Comparison of ENCODE assay signal across 19 cellular contexts in the genomic region with DNA sequence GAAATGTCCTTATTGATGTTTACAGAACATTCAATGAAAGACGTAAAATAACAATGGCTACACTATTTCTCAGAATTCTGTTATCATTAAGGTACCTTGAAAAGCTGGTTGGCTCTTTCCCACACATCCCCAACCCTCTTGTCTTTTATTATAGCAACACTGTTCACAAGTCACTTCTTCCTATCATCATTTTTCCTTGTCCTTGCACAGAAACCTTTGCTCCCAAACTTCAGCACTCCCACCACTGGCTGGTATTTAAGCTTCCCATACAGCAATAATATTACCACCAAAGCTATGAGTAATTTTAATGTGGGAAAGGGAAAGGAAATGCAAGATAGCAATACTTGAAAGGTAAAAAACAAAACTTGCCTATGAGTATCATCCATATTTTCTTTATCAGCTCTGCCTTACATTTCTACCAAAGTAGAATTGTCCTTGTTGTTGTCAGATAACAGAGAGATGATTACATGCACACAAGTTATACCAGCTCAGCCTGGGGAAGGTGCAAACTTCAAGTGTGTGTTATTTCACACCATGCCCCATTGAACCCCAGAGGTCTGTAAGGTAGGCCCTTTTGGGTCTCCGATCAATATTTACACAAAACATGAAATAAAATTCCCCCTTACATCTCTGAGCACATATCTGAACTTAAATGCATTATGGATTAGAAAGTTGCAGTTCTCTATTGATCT. TPM values are rescaled to one million over a fixed set of nuclear protein-coding genes. Genes with fewer than 3 reads are reported as not detected.
A peak's percentile ranks its signal among the peaks of the same experiment; 100 is the strongest.
DNase-seq lines count a peak whose midpoint lies in the region; ATAC-seq, FAIRE-seq and TF ChIP-seq lines count a peak whose summit lies in the region.
"Had no signal": no experiment of that assay in that cellular context is flagged by ENCODE, and none has a peak within 500 bp of the region (broad histone marks: within the 10 kb centered on the region; RNA-seq: fewer than 3 reads in every experiment).

No MANE protein-coding gene starts in this region.

- TF ChIP-seq POLR2A in endothelial cell of umbilical vein (IDR thresholded peaks at IDR 0.05; ENCODE audit: low read depth, low read length): no peak

- no peak for ATAC-seq in CD4-positive, CD25-positive, alpha-beta regulatory T cell (ENCODE audit: low read depth in 2 of 2)
- ATAC-seq in pancreas: peak in 3 of 4 donors; percentile 13 to 28 (median 15)
- ATAC-seq in activated T-cell treated with anti-CD3 and anti-CD28 coated beads, Interleukin-2, amount 50 U/mL, for 4 hours: no peak
- ATAC-seq: activated CD4-positive, alpha-beta T cell treated with anti-CD3 and anti-CD28 coated beads for 36 hours; left ventricle myocardium superior had no signal

- no peak overlapping the region for H3K4me3 ChIP-seq in CD4-positive, CD25-positive, alpha-beta regulatory T cell (ENCODE audit: low read depth, low read length)
- H3K4me3 ChIP-seq in endothelial cell of umbilical vein (replicated peaks in 1 of 3; ENCODE audit: insufficient read depth in 1 of 3, low read depth in 1 of 3, low read length in 3 of 3): no peak overlapping the region
- no peak overlapping the region for H3K4me3 ChIP-seq in pancreas

- CTCF ChIA-PET in endothelial cell of umbilical vein (lab: Charles Lee): interaction anchor here (0.7 to 1.3 kb wide), 3 partner anchors 13 to 40 kb away, joined by 3 to 4 read pairs (median 3); a partner anchor contains a TSS

- no TSS peak for BruUV-seq in endothelial cell of umbilical vein (replicated peaks; lab: Mats Ljungman, UMichigan)

- H3K27ac ChIP-seq in CD4-positive, CD25-positive, alpha-beta regulatory T cell (ENCODE audit: insufficient read depth, low read length, poor library complexity, severe bottlenecking): no peak overlapping the region
- peak overlapping the region; percentile 75 for H3K27ac ChIP-seq in endothelial cell of umbilical vein (ENCODE audit: insufficient read depth, low read depth, low read length)
- peak overlapping the region in 1 of 4 donors; percentile 8 for H3K27ac ChIP-seq in pancreas

- H4K20me1 ChIP-seq in endothelial cell of umbilical vein (replicated peaks; ENCODE audit: control insufficient read depth, extremely low read depth, insufficient read depth, low read length): no peaks in the 10 kb centered on the region

- no peak overlapping the region for H2AFZ ChIP-seq in endothelial cell of umbilical vein (ENCODE audit: low read depth, low read length)

- no peaks in the 10 kb centered on the region for H3K36me3 ChIP-seq in CD4-positive, CD25-positive, alpha-beta regulatory T cell (ENCODE audit: control insufficient read depth, insufficient read depth, low read length)
- H3K36me3 ChIP-seq in endothelial cell of umbilical vein (ENCODE audit: control insufficient read depth in 2 of 2, extremely low read depth in 1 of 2, insufficient read depth in 2 of 2, low read length in 2 of 2) (peaks cover 0 to 3% of the 10 kb centered on the region in 2 experiments), pancreas (no peaks in the 10 kb centered on the region)

- intact Hi-C loops in endothelial cell of umbilical vein (cut with micrococcal nuclease): no loop called here
- intact Hi-C loops in pancreas (cut with DNase I): no loop called here

- H3K9me3 ChIP-seq in CD4-positive, CD25-positive, alpha-beta regulatory T cell (ENCODE audit: control insufficient read depth in 2 of 2, low read length in 2 of 2): no peaks in the 10 kb centered on the region
- H3K9me3 ChIP-seq in endothelial cell of umbilical vein (replicated peaks; ENCODE audit: control insufficient read depth, insufficient read depth, low read length) (no peaks in the 10 kb centered on the region), pancreas (no peaks in the 10 kb centered on the region)

- no peak overlapping the region for H3K4me3 Mint-ChIP-seq in CD4-positive, CD25-positive, alpha-beta regulatory T cell
- no peak overlapping the region for H3K4me3 Mint-ChIP-seq in activated T-cell treated with anti-CD3 and anti-CD28 coated beads, Interleukin-2, amount 50 U/mL, for 4 hours
- H3K4me3 Mint-ChIP-seq: activated CD4-positive, alpha-beta T cell treated with anti-CD3 and anti-CD28 coated beads for 36 hours; stimulated activated naive CD8-positive, alpha-beta T cell treated with anti-CD3 and anti-CD28 coated beads, Interleukin-15, Interleukin-2, amounts not matched to agents 100 ng/mL and 50 ng/mL, for 24 hours; T-helper 1 cell treated with Interleukin-12 subunit alpha and Interleukin-12 subunit beta and Interleukin-4 antibody, amounts not matched to agents 30 μg/mL and 1 μg/mL, for 36 hours had no signal

- FAIRE-seq in endothelial cell of umbilical vein (lab: Jason Lieb, UNC) (peak; percentile 15), pancreas (lab: Jason Lieb, UNC) (no peak)
- FAIRE-seq: bronchial epithelial cell, GM12892, H54 had no signal

- H3K4me1 Mint-ChIP-seq in CD4-positive, CD25-positive, alpha-beta regulatory T cell: peaks cover 8 to 29% (median 21%) of the 10 kb centered on the region in 4 donors
- peaks cover 23% of the 10 kb centered on the region for H3K4me1 Mint-ChIP-seq in activated T-cell treated with anti-CD3 and anti-CD28 coated beads, Interleukin-2, amount 50 U/mL, for 4 hours (ENCODE audit: low read depth)

- no peak for DNase-seq in CD4-positive, CD25-positive, alpha-beta regulatory T cell
- DNase-seq in OCI-M1 (lab: John Stamatoyannopoulos, UW): peak; percentile 81
- peak; percentile 58 for DNase-seq in endothelial cell of umbilical vein (ENCODE audit: low read depth, low spot score)
- no peak for DNase-seq in pancreas
- no peak for DNase-seq in T1000 (lab: John Stamatoyannopoulos, UW)
- no peak for DNase-seq in DMS 273 treated with DMSO at 0.1 percent for 48 hours (lab: John Stamatoyannopoulos, UW)
- DNase-seq in activated T-cell treated with anti-CD3 and anti-CD28 coated beads, Interleukin-2, amount 50 U/mL, for 4 hours: no peak
- no peak for DNase-seq in SKM-1 (lab: John Stamatoyannopoulos, UW; ENCODE audit: unreplicated experiment)
- DNase-seq: activated CD4-positive, alpha-beta T cell treated with anti-CD3 and anti-CD28 coated beads for 36 hours; activated naive CD4-positive, alpha-beta T cell treated with anti-CD3 and anti-CD28 coated beads, Interleukin-2, amount 50 U/mL, for 16 hours; GF-D8; left ventricle myocardium superior; NCI-H146; NCI-H2227 treated with DMSO at 0.1 percent for 48 hours had no signal

- H3K4me1 ChIP-seq in CD4-positive, CD25-positive, alpha-beta regulatory T cell (ENCODE audit: control insufficient read depth, insufficient read depth, low read length, poor library complexity, severe bottlenecking): peaks cover 8% of the 10 kb centered on the region
- H3K4me1 ChIP-seq in endothelial cell of umbilical vein (ENCODE audit: control insufficient read depth, extremely low read depth, insufficient read depth, low read length): peaks cover 83% of the 10 kb centered on the region
- peaks cover 45 to 60% (median 59%) of the 10 kb centered on the region in 3 donors for H3K4me1 ChIP-seq in pancreas

- no peaks in the 10 kb centered on the region for H3K27me3 Mint-ChIP-seq in CD4-positive, CD25-positive, alpha-beta regulatory T cell
- H3K27me3 Mint-ChIP-seq in activated T-cell treated with anti-CD3 and anti-CD28 coated beads, Interleukin-2, amount 50 U/mL, for 4 hours (ENCODE audit: low read depth): no peaks in the 10 kb centered on the region
- H3K27me3 Mint-ChIP-seq: activated CD4-positive, alpha-beta T cell treated with anti-CD3 and anti-CD28 coated beads for 36 hours; stimulated activated naive CD8-positive, alpha-beta T cell treated with anti-CD3 and anti-CD28 coated beads, Interleukin-15, Interleukin-2, amounts not matched to agents 100 ng/mL and 50 ng/mL, for 24 hours had no signal

- 42 to 53% methylated on average over 2 of the region's 2 CpGs for WGBS in pancreas, 2 donors

- POLR2A ChIA-PET in endothelial cell of umbilical vein (lab: Charles Lee): no interaction called here

- peak overlapping the region in 2 of 3 donors; percentile 26 to 30 for H3K27ac Mint-ChIP-seq in CD4-positive, CD25-positive, alpha-beta regulatory T cell
- H3K27ac Mint-ChIP-seq: activated CD4-positive, alpha-beta T cell treated with anti-CD3 and anti-CD28 coated beads for 36 hours; stimulated activated naive CD8-positive, alpha-beta T cell treated with anti-CD3 and anti-CD28 coated beads, Interleukin-15, Interleukin-2, amounts not matched to agents 100 ng/mL and 50 ng/mL, for 24 hours; T-helper 1 cell treated with Interleukin-12 subunit alpha and Interleukin-12 subunit beta and Interleukin-4 antibody, amounts not matched to agents 30 μg/mL and 1 μg/mL, for 36 hours had no signal

- no peaks in the 10 kb centered on the region for H3K27me3 ChIP-seq in CD4-positive, CD25-positive, alpha-beta regulatory T cell (ENCODE audit: control insufficient read depth, insufficient read depth, low read length)
- H3K27me3 ChIP-seq in endothelial cell of umbilical vein (ENCODE audit: control insufficient read depth in 2 of 2, insufficient read depth in 2 of 2, low read length in 2 of 2) (no peaks in the 10 kb centered on the region), pancreas (no peaks in the 10 kb centered on the region)

- H3K9me3 Mint-ChIP-seq in CD4-positive, CD25-positive, alpha-beta regulatory T cell: peaks cover 0 to 2% (median 0%) of the 10 kb centered on the region in 7 donors
- H3K9me3 Mint-ChIP-seq in activated T-cell treated with anti-CD3 and anti-CD28 coated beads, Interleukin-2, amount 50 U/mL, for 4 hours: no peaks in the 10 kb centered on the region
- H3K9me3 Mint-ChIP-seq: stimulated activated naive CD8-positive, alpha-beta T cell treated with anti-CD3 and anti-CD28 coated beads, Interleukin-15, Interleukin-2, amounts not matched to agents 100 ng/mL and 50 ng/mL, for 24 hours; T-helper 1 cell treated with Interleukin-12 subunit alpha and Interleukin-12 subunit beta and Interleukin-4 antibody, amounts not matched to agents 30 μg/mL and 1 μg/mL, for 36 hours had no signal

- dilution Hi-C loops in endothelial cell of umbilical vein (cut with MboI; ENCODE audit: extremely low pct_ligation_motif_present, low sequenced_read_pairs): no loop called here

- H3K9me1 ChIP-seq in endothelial cell of umbilical vein (replicated peaks; ENCODE audit: control insufficient read depth, extremely low read depth, insufficient read depth, low read length): no peaks in the 10 kb centered on the region

- H3K36me3 Mint-ChIP-seq in CD4-positive, CD25-positive, alpha-beta regulatory T cell: peaks cover 3% of the 10 kb centered on the region
- H3K36me3 Mint-ChIP-seq in activated T-cell treated with anti-CD3 and anti-CD28 coated beads, Interleukin-2, amount 50 U/mL, for 4 hours (ENCODE audit: insufficient read depth): no peaks in the 10 kb centered on the region

- H3K4me2 ChIP-seq in endothelial cell of umbilical vein (ENCODE audit: insufficient read depth, low read length): peak overlapping the region; percentile 1

- H3K9ac ChIP-seq in endothelial cell of umbilical vein (replicated peaks; ENCODE audit: extremely low read depth, insufficient read depth, low read length): no peak overlapping the region

- TF ChIP-seq CTCF in endothelial cell of umbilical vein (IDR thresholded peaks at IDR 0.05; ENCODE audit: extremely low read depth in 1 of 2, insufficient read depth in 1 of 2, low read depth in 1 of 2, low read length in 2 of 2): no peak
- no peak for TF ChIP-seq CTCF in pancreas (IDR thresholded peaks at IDR 0.05)

- peaks cover 76% of the 10 kb centered on the region for H3K79me2 ChIP-seq in endothelial cell of umbilical vein (ENCODE audit: control insufficient read depth, insufficient read depth, low read length)

RNA-seq across cellular contexts. Expression of a gene that starts 32.2 kb away (rescaled TPM):
- 5.2 TPM for total RNA-seq in CD4-positive, CD25-positive, alpha-beta regulatory T cell
- polyA plus RNA-seq in CD4-positive, CD25-positive, alpha-beta regulatory T cell: 1 to 10 TPM; 2.2 to 5.4 (median 3.7) TPM
- 86.1 and 111 TPM in 2 replicates for total RNA-seq in endothelial cell of umbilical vein
- polyA plus RNA-seq in endothelial cell of umbilical vein: 11.0 and 13.1 TPM in 2 replicates
- polyA plus RNA-seq in endothelial cell of umbilical vein (2011; cell fraction: cytosol; rRNA removed): 21.9 and 22.6 TPM in 2 replicates
- polyA plus RNA-seq in endothelial cell of umbilical vein (2011; cell fraction: nucleus; rRNA removed): 25.0 and 31.9 TPM in 2 replicates
- polyA plus RNA-seq in endothelial cell of umbilical vein (2012): 43.4 and 50.9 TPM in 2 replicates
- 48.2 and 49.1 TPM in 2 replicates for polyA minus RNA-seq in endothelial cell of umbilical vein
- 7.6 TPM for polyA minus RNA-seq in endothelial cell of umbilical vein (2011; cell fraction: cytosol; rRNA and poly(A)+ RNA removed)
- 89.2 and 110 TPM in 2 replicates for polyA minus RNA-seq in endothelial cell of umbilical vein (2011; cell fraction: nucleus; rRNA and poly(A)+ RNA removed)
- 10 to 100 TPM; 22.9 to 41.0 (median 29.6) TPM for total RNA-seq in pancreas
- polyA plus RNA-seq in pancreas: 10 to 100 TPM in 1 of 2 donors, 1 to 10 TPM in 1; 8.2 to 11.6 TPM
- 1 to 10 TPM; 2.1 to 2.5 (median 2.3) TPM for total RNA-seq in activated T-cell treated with anti-CD3 and anti-CD28 coated beads, Interleukin-2, amount 50 U/mL, for 4 hours

Comparison
In these comparisons a context has a peak if more than half of its experiments do, and no peak if none do; other contexts are left out.
1. ATAC-seq: peak in pancreas (3 of 4); none in CD4-positive, CD25-positive, alpha-beta regulatory T cell (0 of 2) and activated T-cell treated with anti-CD3 and anti-CD28 coated beads, Interleukin-2, amount 50 U/mL, for 4 hours (0 of 2).
2. DNase-seq: peak in OCI-M1 (single experiment) and endothelial cell of umbilical vein (single experiment); none in CD4-positive, CD25-positive, alpha-beta regulatory T cell (0 of 3), pancreas (0 of 6), T1000 (single experiment), DMS 273 treated with DMSO at 0.1 percent for 48 hours (single experiment), activated T-cell treated with anti-CD3 and anti-CD28 coated beads, Interleukin-2, amount 50 U/mL, for 4 hours (single experiment) and SKM-1 (single experiment).